17 cellular contexts compared by ENCODE assay signal in genomic region chr4:67522851-67523671, GRCh38. TPM values are rescaled to one million over a fixed set of nuclear protein-coding genes. Genes with fewer than 3 reads are reported as not detected.
DNase-seq lines count a peak whose midpoint lies in the region; ATAC-seq and TF ChIP-seq lines count a peak whose summit lies in the region.
"Had no signal": no experiment of that assay in that cellular context is flagged by ENCODE, and none has a peak within 500 bp of the region (broad histone marks: within the 10 kb centered on the region; RNA-seq: fewer than 3 reads in every experiment).

No MANE protein-coding gene starts in this region.

- H3K27ac ChIP-seq in dorsolateral prefrontal cortex: no peak overlapping the region
- H3K27ac ChIP-seq: colonic mucosa, PC-9, skin epidermis had no signal

- CTCF ChIA-PET in T-cell (lab: Charles Lee): no interaction called here

- peak overlapping the region; percentile 97 for H3K27ac Mint-ChIP-seq in activated CD4-positive, alpha-beta T cell treated with anti-CD3 and anti-CD28 coated beads, Interleukin-2, amount 10 ng/mL, durations not matched to agents 24 days and 14 days
- peak overlapping the region; percentile 59 to 66 for H3K27ac Mint-ChIP-seq in T-cell
- peak overlapping the region; percentile 77 to 86 for H3K27ac Mint-ChIP-seq in natural killer cell treated with Interleukin-12 subunit alpha and Interleukin-12 subunit beta and Interleukin-15 and Interleukin-18, amount 100 ng/mL, for 72 hours

- intact Hi-C loops in activated CD4-positive, alpha-beta T cell treated with anti-CD3 and anti-CD28 coated beads, Interleukin-2, amount 10 ng/mL, durations not matched to agents 24 days and 14 days (cut with micrococcal nuclease): loop anchor here (1.0 to 5.0 kb wide), 4 partner anchors 22 to 824 kb away; partner anchors contain the start of genes CENPC and TMPRSS11B
- intact Hi-C loops in dorsolateral prefrontal cortex (cut with DNase I): no loop called here

- no peaks in the 10 kb centered on the region for H3K27me3 ChIP-seq in dorsolateral prefrontal cortex
- H3K27me3 ChIP-seq: colonic mucosa had no signal

- ATAC-seq in T-cell (replicated peaks in 1 of 4): peak; percentile 40 to 70 (median 65)
- peak; percentile 59 to 82 for ATAC-seq in natural killer cell treated with Interleukin-12 subunit alpha and Interleukin-12 subunit beta and Interleukin-15 and Interleukin-18, amount 100 ng/mL, for 72 hours
- ATAC-seq: GM12878, HCT116 had no signal

- DNase-seq in activated CD4-positive, alpha-beta T cell treated with anti-CD3 and anti-CD28 coated beads, Interleukin-2, amount 10 ng/mL, durations not matched to agents 24 days and 14 days: peak; percentile 69
- DNase-seq in activated CD4-positive, alpha-beta T cell treated with anti-CD3 and anti-CD28 coated beads, Interleukin-2, amount 50 U/mL, for 1 hour: no peak
- no peak for DNase-seq in T-cell
- peak; percentile 63 to 86 for DNase-seq in cardiac fibroblast (ENCODE audit: low read depth in 2 of 2)
- no peak for DNase-seq in natural killer cell treated with Interleukin-12 subunit alpha and Interleukin-12 subunit beta and Interleukin-15 and Interleukin-18, amount 100 ng/mL, for 72 hours (ENCODE audit: low spot score)
- DNase-seq in NCI-H2081 treated with DMSO at 0.1 percent for 48 hours (lab: John Stamatoyannopoulos, UW): no peak
- DNase-seq in dorsolateral prefrontal cortex: no peak
- no peak for DNase-seq in activated effector memory CD4-positive, alpha-beta T cell treated with Interleukin-2 at 50 U/mL for 16 hours
- DNase-seq: colonic mucosa, glutamatergic neuron, left cardiac atrium, NCI-H2029, PC-9 had no signal

- peaks cover 66% of the 10 kb centered on the region for H3K36me3 Mint-ChIP-seq in activated CD4-positive, alpha-beta T cell treated with anti-CD3 and anti-CD28 coated beads, Interleukin-2, amount 10 ng/mL, durations not matched to agents 24 days and 14 days (ENCODE audit: low read depth)
- H3K36me3 Mint-ChIP-seq in T-cell: peaks cover 66% of the 10 kb centered on the region
- peaks cover 22% of the 10 kb centered on the region for H3K36me3 Mint-ChIP-seq in natural killer cell treated with Interleukin-12 subunit alpha and Interleukin-12 subunit beta and Interleukin-15 and Interleukin-18, amount 100 ng/mL, for 72 hours

- no peak overlapping the region for H3K4me3 ChIP-seq in cardiac fibroblast (replicated peaks in 1 of 2; ENCODE audit: low read depth in 2 of 2, low read length in 2 of 2)
- no peak overlapping the region for H3K4me3 ChIP-seq in dorsolateral prefrontal cortex
- H3K4me3 ChIP-seq: colonic mucosa, GM12878, PC-9, skin epidermis had no signal

- peak overlapping the region; percentile 66 for H3K4me3 Mint-ChIP-seq in activated CD4-positive, alpha-beta T cell treated with anti-CD3 and anti-CD28 coated beads, Interleukin-2, amount 10 ng/mL, durations not matched to agents 24 days and 14 days
- peak overlapping the region in 1 of 3 donors; percentile 33 for H3K4me3 Mint-ChIP-seq in T-cell
- H3K4me3 Mint-ChIP-seq in natural killer cell treated with Interleukin-12 subunit alpha and Interleukin-12 subunit beta and Interleukin-15 and Interleukin-18, amount 100 ng/mL, for 72 hours: peak overlapping the region; percentile 71

- H3K4me1 Mint-ChIP-seq in activated CD4-positive, alpha-beta T cell treated with anti-CD3 and anti-CD28 coated beads, Interleukin-2, amount 10 ng/mL, durations not matched to agents 24 days and 14 days: peaks cover 55% of the 10 kb centered on the region
- H3K4me1 Mint-ChIP-seq in T-cell: peaks cover 69 to 75% (median 73%) of the 10 kb centered on the region in 3 donors
- peaks cover 57% of the 10 kb centered on the region in 2 donors for H3K4me1 Mint-ChIP-seq in natural killer cell treated with Interleukin-12 subunit alpha and Interleukin-12 subunit beta and Interleukin-15 and Interleukin-18, amount 100 ng/mL, for 72 hours (ENCODE audit: low read depth in 2 of 2)

- H3K27me3 Mint-ChIP-seq in activated CD4-positive, alpha-beta T cell treated with anti-CD3 and anti-CD28 coated beads, Interleukin-2, amount 10 ng/mL, durations not matched to agents 24 days and 14 days: no peaks in the 10 kb centered on the region
- no peaks in the 10 kb centered on the region for H3K27me3 Mint-ChIP-seq in T-cell
- H3K27me3 Mint-ChIP-seq in natural killer cell treated with Interleukin-12 subunit alpha and Interleukin-12 subunit beta and Interleukin-15 and Interleukin-18, amount 100 ng/mL, for 72 hours: no peaks in the 10 kb centered on the region

- TF ChIP-seq CTCF in cardiac fibroblast (IDR thresholded peaks at IDR 0.05; ENCODE audit: low read depth, low read length) (no peak), dorsolateral prefrontal cortex (IDR thresholded peaks at IDR 0.05 in 54 of 56, conservative IDR thresholded peaks at IDR 0.05 in 2 of 56; ENCODE audit: low read depth in 1 of 56, partially characterized antibody in 56 of 56) (no peak)

- POLR2A ChIA-PET in T-cell (lab: Charles Lee): no interaction called here

- peaks cover 35% of the 10 kb centered on the region for H3K9me3 Mint-ChIP-seq in activated CD4-positive, alpha-beta T cell treated with anti-CD3 and anti-CD28 coated beads, Interleukin-2, amount 10 ng/mL, durations not matched to agents 24 days and 14 days
- H3K9me3 Mint-ChIP-seq in T-cell: peaks cover 0 to 9% (median 0%) of the 10 kb centered on the region in 3 donors
- no peaks in the 10 kb centered on the region for H3K9me3 Mint-ChIP-seq in natural killer cell treated with Interleukin-12 subunit alpha and Interleukin-12 subunit beta and Interleukin-15 and Interleukin-18, amount 100 ng/mL, for 72 hours

RNA-seq across cellular contexts. Expression of gene CENPC, which starts 22.2 kb away (rescaled TPM):
- 25.7 and 28.3 TPM in 2 replicates for total RNA-seq in activated CD4-positive, alpha-beta T cell treated with anti-CD3 and anti-CD28 coated beads, Interleukin-2, amount 10 ng/mL, durations not matched to agents 24 days and 14 days
- total RNA-seq in T-cell (100 to 1,000 TPM in 1 of 5 donors, 10 to 100 TPM in 4; 38.4 to 101 (median 40.0) TPM), dorsolateral prefrontal cortex (10 to 100 TPM; 30.9 to 68.9 (median 46.0) TPM)
- 10 to 100 TPM; 31.5 to 43.5 TPM for total RNA-seq in natural killer cell treated with Interleukin-12 subunit alpha and Interleukin-12 subunit beta and Interleukin-15 and Interleukin-18, amount 100 ng/mL, for 72 hours

RNA-seq across cellular contexts. Expression of gene STAP1, which starts 35.5 kb away (rescaled TPM):
- 15.0 and 15.6 TPM in 2 replicates for total RNA-seq in activated CD4-positive, alpha-beta T cell treated with anti-CD3 and anti-CD28 coated beads, Interleukin-2, amount 10 ng/mL, durations not matched to agents 24 days and 14 days
- 1 to 10 TPM; 1.6 to 8.0 (median 4.3) TPM for total RNA-seq in T-cell
- 1 to 10 TPM; 7.5 to 9.6 TPM for total RNA-seq in natural killer cell treated with Interleukin-12 subunit alpha and Interleukin-12 subunit beta and Interleukin-15 and Interleukin-18, amount 100 ng/mL, for 72 hours
- not detected for total RNA-seq in dorsolateral prefrontal cortex
- total RNA-seq: A673, PC-9 had no signal

Comparison
In these comparisons a context has a peak if more than half of its experiments do, and no peak if none do; other contexts are left out.
1. DNase-seq: peak in activated CD4-positive, alpha-beta T cell treated with anti-CD3 and anti-CD28 coated beads, Interleukin-2, amount 10 ng/mL, durations not matched to agents 24 days and 14 days (single experiment) and cardiac fibroblast (2 of 2); none in activated CD4-positive, alpha-beta T cell treated with anti-CD3 and anti-CD28 coated beads, Interleukin-2, amount 50 U/mL, for 1 hour (single experiment), T-cell (0 of 34), natural killer cell treated with Interleukin-12 subunit alpha and Interleukin-12 subunit beta and Interleukin-15 and Interleukin-18, amount 100 ng/mL, for 72 hours (single experiment), NCI-H2081 treated with DMSO at 0.1 percent for 48 hours (single experiment), dorsolateral prefrontal cortex (0 of 10) and activated effector memory CD4-positive, alpha-beta T cell treated with Interleukin-2 at 50 U/mL for 16 hours (single experiment).
2. Peak in every context shown above with its lines, with median percentiles within 50 percentile points of each other: H3K27ac Mint-ChIP-seq.